ENCODE assay signal across 19 cellular contexts in the genomic region with DNA sequence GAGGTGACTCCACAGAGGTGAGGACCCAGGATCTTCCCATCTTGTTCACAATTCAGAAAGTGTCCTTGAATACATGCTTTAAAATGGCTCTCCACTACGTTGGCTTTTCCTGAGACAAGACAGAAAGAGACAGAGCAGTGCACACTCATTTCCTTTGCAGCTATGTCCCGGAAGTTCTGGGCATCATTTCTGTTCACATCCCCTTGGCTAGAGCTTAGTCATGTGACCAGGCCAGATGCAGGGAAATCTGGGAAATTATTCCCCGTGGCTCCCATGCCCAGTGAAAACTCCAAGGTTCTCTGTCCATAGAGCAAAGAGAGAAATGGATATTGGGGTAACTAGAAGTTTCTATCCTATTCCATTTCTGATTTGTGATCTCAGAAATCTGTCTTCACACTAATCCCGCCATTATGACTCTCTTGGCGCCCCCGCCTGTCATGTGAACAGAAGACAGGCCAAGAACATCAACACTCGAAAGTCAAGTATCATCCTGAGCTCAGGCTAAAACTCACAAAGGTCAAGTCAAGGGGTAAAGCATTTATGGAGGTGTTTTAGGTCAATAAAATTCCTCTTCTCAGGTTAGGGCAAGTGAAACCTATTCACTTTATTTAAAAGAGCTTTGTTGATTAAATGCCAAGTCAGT.
DNase-seq lines count a peak whose midpoint lies in the region; ATAC-seq and TF ChIP-seq lines count a peak whose summit lies in the region.
"Had no signal": no experiment of that assay in that cellular context is flagged by ENCODE, and none has a peak within 500 bp of the region (broad histone marks: within the 10 kb centered on the region; RNA-seq: fewer than 3 reads in every experiment).

No MANE protein-coding gene starts in this region.

- WGBS in GM23248 (ENCODE audit: low coverage in 1 of 2, low lambda C conversion rate in 2 of 2, missing lambda C conversion rate in 2 of 2), 2 experiments: 81 to 88% methylated on average over 7 of the region's 7 CpGs

- H3K9me3 Mint-ChIP-seq in activated CD4-positive, alpha-beta T cell treated with anti-CD3 and anti-CD28 coated beads for 36 hours (ENCODE audit: low read depth): no peaks in the 10 kb centered on the region
- H3K9me3 Mint-ChIP-seq: activated T-cell treated with anti-CD3 and anti-CD28 coated beads, Interleukin-2, amount 50 U/mL, for 72 hours; stimulated activated effector memory CD8-positive, alpha-beta T cell treated with anti-CD3 and anti-CD28 coated beads, Interleukin-12 subunit alpha, Interleukin-12 subunit beta, amount 100 ng/mL, for 72 hours had no signal

- H4K20me1 ChIP-seq in Karpas-422 (ENCODE audit: insufficient read depth, low read depth, low read length): no peaks in the 10 kb centered on the region
- no peaks in the 10 kb centered on the region for H4K20me1 ChIP-seq in GM23248 (ENCODE audit: insufficient read depth)

- H3K27ac Mint-ChIP-seq in activated CD4-positive, alpha-beta T cell treated with anti-CD3 and anti-CD28 coated beads for 36 hours: no peak overlapping the region
- H3K27ac Mint-ChIP-seq: activated T-cell treated with anti-CD3 and anti-CD28 coated beads, Interleukin-2, amount 50 U/mL, for 72 hours; stimulated activated effector memory CD8-positive, alpha-beta T cell treated with anti-CD3 and anti-CD28 coated beads, Interleukin-12 subunit alpha, Interleukin-12 subunit beta, amount 100 ng/mL, for 72 hours had no signal

- no peaks in the 10 kb centered on the region for H3K9me3 ChIP-seq in Karpas-422 (ENCODE audit: low read length)
- H3K9me3 ChIP-seq in GM23248 (ENCODE audit: low read depth): no peaks in the 10 kb centered on the region
- H3K9me3 ChIP-seq: pancreas, transverse colon had no signal

- H3K36me3 Mint-ChIP-seq in activated CD4-positive, alpha-beta T cell treated with anti-CD3 and anti-CD28 coated beads for 36 hours (ENCODE audit: low read depth): no peaks in the 10 kb centered on the region
- H3K36me3 Mint-ChIP-seq: stimulated activated effector memory CD8-positive, alpha-beta T cell treated with anti-CD3 and anti-CD28 coated beads, Interleukin-12 subunit alpha, Interleukin-12 subunit beta, amount 100 ng/mL, for 72 hours had no signal

- H3K4me3 ChIP-seq in Karpas-422 (ENCODE audit: low read length) (no peak overlapping the region), retinal pigment epithelial cell (ENCODE audit: low read length) (no peak overlapping the region), GM23248 (no peak overlapping the region)
- H3K4me3 ChIP-seq: pancreas, transverse colon had no signal

- POLR2A ChIA-PET in activated CD4-positive, alpha-beta T cell treated with anti-CD3 and anti-CD28 coated beads for 36 hours (lab: Charles Lee): no interaction called here

- DNase-seq in activated CD4-positive, alpha-beta T cell treated with anti-CD3 and anti-CD28 coated beads for 36 hours: peak; percentile 12
- DNase-seq in activated CD4-positive, alpha-beta T cell treated with anti-CD3 and anti-CD28 coated beads, Interleukin-2, amount 50 U/mL, for 48 hours: no peak
- DNase-seq in Karpas-422: peak; percentile 64
- peak; percentile 22 for DNase-seq in UCSD-AML1 (lab: John Stamatoyannopoulos, UW; ENCODE audit: unreplicated experiment)
- no peak for DNase-seq in retinal pigment epithelial cell (ENCODE audit: low read depth)
- DNase-seq in globus pallidus (ENCODE audit: low spot score): no peak
- no peak for DNase-seq in NCI-H2196 treated with DMSO at 0.1 percent for 48 hours (lab: John Stamatoyannopoulos, UW; ENCODE audit: unreplicated experiment)
- DNase-seq in GM23248: no peak
- DNase-seq: activated T-cell treated with anti-CD3 and anti-CD28 coated beads, Interleukin-2, amount 50 U/mL, for 72 hours; caudate nucleus; MM.1S; NCI-H2029 treated with DMSO at 0.1 percent for 48 hours; NCI-H526 treated with DMSO at 0.1 percent for 48 hours; pancreas; small intestine; T-helper 9 cell; transverse colon had no signal

- intact Hi-C loops in activated CD4-positive, alpha-beta T cell treated with anti-CD3 and anti-CD28 coated beads for 36 hours (cut with DNase I, micrococcal nuclease): no loop called here

- H3K79me2 ChIP-seq in Karpas-422 (ENCODE audit: low read length) (no peaks in the 10 kb centered on the region), GM23248 (ENCODE audit: insufficient read depth) (no peaks in the 10 kb centered on the region)

- H3K9ac ChIP-seq in Karpas-422 (ENCODE audit: low read length): no peak overlapping the region
- H3K9ac ChIP-seq in GM23248: no peak overlapping the region

- H3K27me3 Mint-ChIP-seq in activated CD4-positive, alpha-beta T cell treated with anti-CD3 and anti-CD28 coated beads for 36 hours: peaks cover 15% of the 10 kb centered on the region

- H2AFZ ChIP-seq in Karpas-422 (ENCODE audit: low read length) (no peak overlapping the region), GM23248 (no peak overlapping the region)

- CTCF ChIA-PET in activated CD4-positive, alpha-beta T cell treated with anti-CD3 and anti-CD28 coated beads for 36 hours (lab: Charles Lee): no interaction called here

- H3K27me3 ChIP-seq in Karpas-422 (ENCODE audit: low read length): no peaks in the 10 kb centered on the region
- H3K27me3 ChIP-seq in GM23248 (replicated peaks; ENCODE audit: insufficient read depth): no peaks in the 10 kb centered on the region
- H3K27me3 ChIP-seq: pancreas, transverse colon had no signal

- no peaks in the 10 kb centered on the region for H3K36me3 ChIP-seq in Karpas-422 (ENCODE audit: insufficient read depth, low read length)
- H3K36me3 ChIP-seq in GM23248 (ENCODE audit: low read depth): no peaks in the 10 kb centered on the region
- H3K36me3 ChIP-seq: pancreas, transverse colon had no signal

- H3K4me1 ChIP-seq in Karpas-422 (ENCODE audit: low read length) (no peaks in the 10 kb centered on the region), GM23248 (ENCODE audit: insufficient read depth) (peaks cover 13% of the 10 kb centered on the region)
- H3K4me1 ChIP-seq: pancreas, transverse colon had no signal

- in situ Hi-C loops in GM23248 (cut with MboI): no loop called here

- H3K4me2 ChIP-seq in Karpas-422 (ENCODE audit: low read depth, low read length, poor library complexity, severe bottlenecking) (no peak overlapping the region), GM23248 (ENCODE audit: unreplicated experiment) (no peak overlapping the region)

- H3K4me3 Mint-ChIP-seq in activated CD4-positive, alpha-beta T cell treated with anti-CD3 and anti-CD28 coated beads for 36 hours: no peak overlapping the region
- H3K4me3 Mint-ChIP-seq: activated T-cell treated with anti-CD3 and anti-CD28 coated beads, Interleukin-2, amount 50 U/mL, for 72 hours; stimulated activated effector memory CD8-positive, alpha-beta T cell treated with anti-CD3 and anti-CD28 coated beads, Interleukin-12 subunit alpha, Interleukin-12 subunit beta, amount 100 ng/mL, for 72 hours had no signal

- no peaks in the 10 kb centered on the region for H3K9me2 ChIP-seq in Karpas-422 (replicated peaks; ENCODE audit: insufficient read depth, low read length)
- no peaks in the 10 kb centered on the region for H3K9me2 ChIP-seq in GM23248 (ENCODE audit: insufficient read depth)

- H3F3A ChIP-seq in GM23248 (ENCODE audit: insufficient read depth): 0 out of 2 replicates have a peak, but pooled peaks cover 7% of the 10 kb centered on the region

- ATAC-seq in activated CD4-positive, alpha-beta T cell treated with anti-CD3 and anti-CD28 coated beads for 36 hours: no peak
- ATAC-seq: activated T-cell treated with anti-CD3 and anti-CD28 coated beads, Interleukin-2, amount 50 U/mL, for 72 hours; pancreas; Right ventricle myocardium inferior; stimulated activated effector memory CD8-positive, alpha-beta T cell treated with anti-CD3 and anti-CD28 coated beads, Interleukin-12 subunit alpha, Interleukin-12 subunit beta, amount 100 ng/mL, for 72 hours had no signal

- peaks cover 4% of the 10 kb centered on the region for H3K4me1 Mint-ChIP-seq in activated CD4-positive, alpha-beta T cell treated with anti-CD3 and anti-CD28 coated beads for 36 hours

- TF ChIP-seq CTCF in retinal pigment epithelial cell (conservative IDR thresholded peaks at IDR 0.05; ENCODE audit: low read depth, low read length): peak; percentile 2

- H3K27ac ChIP-seq in Karpas-422 (ENCODE audit: low read length): no peak overlapping the region
- H3K27ac ChIP-seq in GM23248: no peak overlapping the region
- H3K27ac ChIP-seq: pancreas, transverse colon had no signal

Comparison
In these comparisons a context has a peak if more than half of its experiments do, and no peak if none do; other contexts are left out.
1. DNase-seq: peak in activated CD4-positive, alpha-beta T cell treated with anti-CD3 and anti-CD28 coated beads for 36 hours (single experiment), Karpas-422 (single experiment) and UCSD-AML1 (single experiment); none in activated CD4-positive, alpha-beta T cell treated with anti-CD3 and anti-CD28 coated beads, Interleukin-2, amount 50 U/mL, for 48 hours (0 of 2), retinal pigment epithelial cell (single experiment), globus pallidus (single experiment), NCI-H2196 treated with DMSO at 0.1 percent for 48 hours (single experiment) and GM23248 (single experiment).